28 cellular contexts compared by ENCODE assay signal in genomic region chr3:97200387-97200786, GRCh38.
"Had no signal": no experiment of that assay in that cellular context is flagged by ENCODE, and none has a peak within 500 bp of the region (broad histone marks: within the 10 kb centered on the region; RNA-seq: fewer than 3 reads in every experiment).

No MANE protein-coding gene starts in this region.

- FAIRE-seq: endometrium, islet of Langerhans, keratinocyte had no signal

- ATAC-seq: effector memory CD8-positive, alpha-beta T cell; esophagus mucosa; gastrocnemius medialis; heart right ventricle; left cardiac atrium; left lung; left ventricle myocardium superior; lower lobe of right lung; mucosa of descending colon had no signal

- H3K27ac ChIP-seq: colonic mucosa, epithelial cell of prostate, esophagus squamous epithelium, gastrocnemius medialis, heart right ventricle, left lung, lower lobe of right lung had no signal

- H3K36me3 Mint-ChIP-seq: naive B cell had no signal

- H3K4me3 ChIP-seq: colonic mucosa, esophagus squamous epithelium, gastrocnemius medialis, heart right ventricle, left lung, lower lobe of right lung, mucosa of descending colon had no signal

- H3K4me3 Mint-ChIP-seq: dendritic cell treated with granulocyte-macrophage colony-stimulating factor and Interleukin-4, amounts not matched to agents 40 ng/mL and 50 ng/mL, for 4 days; effector memory CD8-positive, alpha-beta T cell; endodermal cell; mesothelial cell of epicardium; naive B cell had no signal

- H3K4me1 ChIP-seq: colonic mucosa, esophagus squamous epithelium, gastrocnemius medialis, heart right ventricle, left lung, lower lobe of right lung had no signal

- H3K9me3 ChIP-seq: colonic mucosa, esophagus squamous epithelium, gastrocnemius medialis, lower lobe of right lung, mucosa of descending colon had no signal

- H3K27ac Mint-ChIP-seq: dendritic cell treated with granulocyte-macrophage colony-stimulating factor and Interleukin-4, amounts not matched to agents 40 ng/mL and 50 ng/mL, for 4 days; effector memory CD8-positive, alpha-beta T cell; endodermal cell; mesothelial cell of epicardium; naive B cell had no signal

- H3K9me3 Mint-ChIP-seq: endodermal cell had no signal

- H3K4me1 Mint-ChIP-seq: naive B cell had no signal

- H3K27me3 Mint-ChIP-seq: dendritic cell treated with granulocyte-macrophage colony-stimulating factor and Interleukin-4, amounts not matched to agents 40 ng/mL and 50 ng/mL, for 4 days; effector memory CD8-positive, alpha-beta T cell; naive B cell had no signal

- DNase-seq: colonic mucosa; cortex of kidney; effector CD8-positive, alpha-beta T cell; effector memory CD8-positive, alpha-beta T cell; endodermal cell; erythroblast; esophagus squamous epithelium; foreskin fibroblast; foreskin melanocyte; gastrocnemius medialis; glutamatergic neuron; head of caudate nucleus; heart right ventricle; hippocampal formation; left cardiac atrium; left lung; left ventricle myocardium superior; lower lobe of right lung; mesenchymal stem cell; mucosa of descending colon; naive B cell had no signal

- H3K27me3 ChIP-seq: colonic mucosa, esophagus squamous epithelium, gastrocnemius medialis, heart right ventricle, left lung had no signal

- H3K36me3 ChIP-seq: colonic mucosa, esophagus squamous epithelium, gastrocnemius medialis, heart right ventricle, left lung, lower lobe of right lung had no signal
